Comparison of ENCODE assay signal across 1 cellular context in genomic region chr1:234327577-234328164, GRCh38.
A peak's percentile ranks its signal among the peaks of the same experiment; 100 is the strongest.
TF ChIP-seq lines count a peak whose summit lies in the region.

No MANE protein-coding gene starts in this region.

TF ChIP-seq in HepG2, 621 proteins besides CTCF, POLR2A, EP300 and RAD21 (continued from another document and continues in another):
- TF ChIP-seq FOXO4 (CRISPR knock-in tag; conservative IDR thresholded peaks at IDR 0.05), result no peak
- no peak for TF ChIP-seq HNRNPH1 (optimal IDR thresholded peaks at IDR 0.05; ENCODE audit: low read depth, low read length)
- TF ChIP-seq ATF7-NPFF (CRISPR knock-in tag; IDR thresholded peaks at IDR 0.05; ENCODE audit: low read depth), result no peak
- TF ChIP-seq SP4 (CRISPR knock-in tag; IDR thresholded peaks at IDR 0.05), result no peak
- 0 out of 2 replicates have a peak, but pooled peaks have one; percentile 37 for TF ChIP-seq SIX4 (CRISPR knock-in tag; IDR thresholded peaks at IDR 0.05)
- TF ChIP-seq STAT5B (CRISPR knock-in tag; IDR thresholded peaks at IDR 0.05), result no peak
- peak; percentile 67; the same call in 1 of the 2 replicates for TF ChIP-seq ZNF816 (CRISPR knock-in tag; IDR thresholded peaks at IDR 0.05; ENCODE audit: borderline replicate concordance)
- TF ChIP-seq ZMYM3 (CRISPR knock-in tag; IDR thresholded peaks at IDR 0.05), result peak; percentile 78
- TF ChIP-seq ZNF33A (CRISPR knock-in tag; IDR thresholded peaks at IDR 0.05; ENCODE audit: borderline replicate concordance), result no peak
- TF ChIP-seq ZNF557 (CRISPR knock-in tag; IDR thresholded peaks at IDR 0.05), result peak; percentile 57; the same call in 1 of the 2 replicates
- no peak for TF ChIP-seq ZNF136 (CRISPR knock-in tag; IDR thresholded peaks at IDR 0.05; ENCODE audit: low read depth)
- TF ChIP-seq ZNF879 (CRISPR knock-in tag; IDR thresholded peaks at IDR 0.05), result no peak
- no peak for TF ChIP-seq BCLAF1 (IDR thresholded peaks at IDR 0.05)
- TF ChIP-seq ZFAT (CRISPR knock-in tag; conservative IDR thresholded peaks at IDR 0.05), result no peak
- no peak for TF ChIP-seq ZSCAN22 (CRISPR knock-in tag; IDR thresholded peaks at IDR 0.05)
- TF ChIP-seq TAF15 (IDR thresholded peaks at IDR 0.05; ENCODE audit: low read depth, low read length, poor library complexity, severe bottlenecking), result no peak
- no peak for TF ChIP-seq ZNF296 (CRISPR knock-in tag; conservative IDR thresholded peaks at IDR 0.05)
- TF ChIP-seq ZBTB42 (CRISPR knock-in tag; IDR thresholded peaks at IDR 0.05), result no peak
- TF ChIP-seq HMG20A (CRISPR knock-in tag; IDR thresholded peaks at IDR 0.05; ENCODE audit: borderline replicate concordance), result peak; percentile 54; the same call in 1 of the 2 replicates
- TF ChIP-seq ZNF275 (CRISPR knock-in tag; IDR thresholded peaks at IDR 0.05; ENCODE audit: borderline replicate concordance), result peak; percentile 41; the same call in 1 of the 2 replicates
- TF ChIP-seq GMEB1 (CRISPR knock-in tag; IDR thresholded peaks at IDR 0.05; ENCODE audit: borderline replicate concordance), result peak; percentile 37; the same call in 1 of the 2 replicates
- no peak for TF ChIP-seq ZSCAN29 (CRISPR knock-in tag; conservative IDR thresholded peaks at IDR 0.05)
- TF ChIP-seq SOX13 (IDR thresholded peaks at IDR 0.05), result peak; percentile 64; the same call in 1 of the 2 replicates
- peak in 1 of 2 experiments; percentile 82; a peak in 2 of 4 replicates for TF ChIP-seq SOX13 (CRISPR knock-in tag; conservative IDR thresholded peaks at IDR 0.05 in 1 of 2, IDR thresholded peaks at IDR 0.05 in 1 of 2)
- TF ChIP-seq ZBTB40 (IDR thresholded peaks at IDR 0.05), result no peak
- peak; percentile 78; the same call in 1 of the 2 replicates for TF ChIP-seq ZBTB40 (CRISPR knock-in tag; IDR thresholded peaks at IDR 0.05)
- no peak for TF ChIP-seq ATF5 (CRISPR knock-in tag; IDR thresholded peaks at IDR 0.05; ENCODE audit: low read depth)
- TF ChIP-seq ZNF441 (CRISPR knock-in tag; IDR thresholded peaks at IDR 0.05; ENCODE audit: borderline replicate concordance), result peak; percentile 63; the same call in 1 of the 2 replicates
- TF ChIP-seq KDM5A (IDR thresholded peaks at IDR 0.05; ENCODE audit: borderline replicate concordance, low read length), result no peak
- TF ChIP-seq GZF1 (CRISPR knock-in tag; IDR thresholded peaks at IDR 0.05), result 0 out of 2 replicates have a peak, but pooled peaks have one; percentile 42
- TF ChIP-seq RBM22 (optimal IDR thresholded peaks at IDR 0.05; ENCODE audit: low read length), result no peak
- TF ChIP-seq NONO (IDR thresholded peaks at IDR 0.05), result no peak
- no peak; the same call in 1 of the 2 replicates for TF ChIP-seq NONO (CRISPR knock-in tag; conservative IDR thresholded peaks at IDR 0.05)
- TF ChIP-seq JDP2 (CRISPR knock-in tag; IDR thresholded peaks at IDR 0.05; ENCODE audit: borderline replicate concordance), result no peak
- no peak for TF ChIP-seq ZNF121 (CRISPR knock-in tag; IDR thresholded peaks at IDR 0.05)
- no peak for TF ChIP-seq AKAP8 (CRISPR knock-in tag; IDR thresholded peaks at IDR 0.05)
- TF ChIP-seq NFE2 (CRISPR knock-in tag; IDR thresholded peaks at IDR 0.05), result no peak
- TF ChIP-seq GTF2F1 (IDR thresholded peaks at IDR 0.05; ENCODE audit: low read length), result no peak
- TF ChIP-seq MXI1 (IDR thresholded peaks at IDR 0.05; ENCODE audit: borderline replicate concordance, low read depth, low read length), result no peak
- TF ChIP-seq ZNF432 (CRISPR knock-in tag; IDR thresholded peaks at IDR 0.05; ENCODE audit: borderline replicate concordance), result no peak
- TF ChIP-seq SMARCE1 (IDR thresholded peaks at IDR 0.05; ENCODE audit: borderline replicate concordance), result no peak
- TF ChIP-seq MLLT10 (CRISPR knock-in tag; IDR thresholded peaks at IDR 0.05), result no peak
- TF ChIP-seq ZNF225 (CRISPR knock-in tag; IDR thresholded peaks at IDR 0.05), result no peak
- TF ChIP-seq FOXK1 (CRISPR knock-in tag; IDR thresholded peaks at IDR 0.05; ENCODE audit: borderline replicate concordance, low read depth), result peak; percentile 25; the same call in 1 of the 2 replicates
- 0 out of 2 replicates have a peak, but pooled peaks have one; percentile 37 for TF ChIP-seq SIN3A (IDR thresholded peaks at IDR 0.05; ENCODE audit: borderline replicate concordance, low read depth, low read length)
- no peak for TF ChIP-seq TEAD2 (CRISPR knock-in tag; IDR thresholded peaks at IDR 0.05)
- TF ChIP-seq ZNF543 (CRISPR knock-in tag; IDR thresholded peaks at IDR 0.05), result no peak
- 0 out of 2 replicates have a peak, but pooled peaks have one; percentile 6 for TF ChIP-seq KAT2B (IDR thresholded peaks at IDR 0.05; ENCODE audit: borderline replicate concordance, low read depth, low read length)
- TF ChIP-seq ZNF513 (CRISPR knock-in tag; conservative IDR thresholded peaks at IDR 0.05), result no peak
- no peak for TF ChIP-seq SNAPC2 (CRISPR knock-in tag; IDR thresholded peaks at IDR 0.05)
